In genomic region chr16:58177347-58177710, GRCh38 we compare ENCODE assay signal across 21 cellular contexts. TPM values are rescaled to one million over a fixed set of nuclear protein-coding genes. Genes with fewer than 3 reads are reported as not detected.
DNase-seq lines count a peak whose midpoint lies in the region; ATAC-seq, FAIRE-seq and TF ChIP-seq lines count a peak whose summit lies in the region.
"Had no signal": no experiment of that assay in that cellular context is flagged by ENCODE, and none has a peak within 500 bp of the region (broad histone marks: within the 10 kb centered on the region; RNA-seq: fewer than 3 reads in every experiment).

No MANE protein-coding gene starts in this region.

- H3K9me2 ChIP-seq in Loucy (replicated peaks; ENCODE audit: low read depth, low read length), result no peaks in the 10 kb centered on the region

- peak overlapping the region; percentile 42 to 43 for H3K4me3 Mint-ChIP-seq in activated T-cell treated with anti-CD3 and anti-CD28 coated beads, Interleukin-2, amount 50 U/mL, for 72 hours
- peak overlapping the region; percentile 59 for H3K4me3 Mint-ChIP-seq in activated naive CD8-positive, alpha-beta T cell treated with anti-CD3 and anti-CD28 coated beads, Interleukin-2, amount 10 ng/mL, durations not matched to agents 7 days and 5 days
- peak overlapping the region; percentile 17 for H3K4me3 Mint-ChIP-seq in stimulated activated effector memory CD8-positive, alpha-beta T cell treated with anti-CD3 and anti-CD28 coated beads, Interleukin-12 subunit alpha, Interleukin-12 subunit beta, amount 100 ng/mL, for 72 hours
- H3K4me3 Mint-ChIP-seq in type B pancreatic cell, result no peak overlapping the region
- H3K4me3 Mint-ChIP-seq: CD14-positive monocyte, HFFc6 had no signal

- DNase-seq in activated T-cell treated with anti-CD3 and anti-CD28 coated beads, Interleukin-2, amount 50 U/mL, for 72 hours, result peak; percentile 15 to 16
- DNase-seq in activated T-cell treated with anti-CD3 and anti-CD28 coated beads for 4 hours, result no peak
- DNase-seq in activated naive CD8-positive, alpha-beta T cell treated with anti-CD3 and anti-CD28 coated beads, Interleukin-2, amount 10 ng/mL, durations not matched to agents 7 days and 5 days, result no peak
- no peak for DNase-seq in stimulated activated effector memory CD8-positive, alpha-beta T cell treated with anti-CD3 and anti-CD28 coated beads, Interleukin-12 subunit alpha, Interleukin-12 subunit beta, amount 100 ng/mL, for 72 hours (ENCODE audit: low spot score in 2 of 2)
- no peak for DNase-seq in HTR-8/SVneo (ENCODE audit: insufficient read length, low spot score)
- DNase-seq in type B pancreatic cell (ENCODE audit: extremely low spot score, unreplicated experiment), result no peak
- no peak for DNase-seq in T1000 (lab: John Stamatoyannopoulos, UW)
- DNase-seq: body of pancreas, esophagus squamous epithelium, GF-D8, HFFc6, kidney glomerular epithelial cell, mammary epithelial cell, NCI-H1417 treated with DMSO at 0.1 percent for 48 hours, NCI-H510A treated with DMSO at 0.1 percent for 48 hours, ovary, thyroid gland had no signal

- peak overlapping the region; percentile 91 for H3K27ac Mint-ChIP-seq in activated T-cell treated with anti-CD3 and anti-CD28 coated beads, Interleukin-2, amount 50 U/mL, for 72 hours
- peak overlapping the region; percentile 86 for H3K27ac Mint-ChIP-seq in activated naive CD8-positive, alpha-beta T cell treated with anti-CD3 and anti-CD28 coated beads, Interleukin-2, amount 10 ng/mL, durations not matched to agents 7 days and 5 days
- H3K27ac Mint-ChIP-seq in stimulated activated effector memory CD8-positive, alpha-beta T cell treated with anti-CD3 and anti-CD28 coated beads, Interleukin-12 subunit alpha, Interleukin-12 subunit beta, amount 100 ng/mL, for 72 hours, result peak overlapping the region; percentile 86
- H3K27ac Mint-ChIP-seq in type B pancreatic cell, result no peak overlapping the region
- H3K27ac Mint-ChIP-seq: HFFc6 had no signal

- TF ChIP-seq CTCF in Loucy (conservative IDR thresholded peaks at IDR 0.05; ENCODE audit: low read length) (no peak), type B pancreatic cell (conservative IDR thresholded peaks at IDR 0.05) (no peak)

- H3K79me2 ChIP-seq in Loucy (ENCODE audit: insufficient read depth, low read length), result peaks cover 29% of the 10 kb centered on the region; the same call in 1 of the 2 replicates

- H3F3A ChIP-seq in Loucy (ENCODE audit: low read depth), result 0 out of 2 replicates have a peak, but pooled peaks cover 3% of the 10 kb centered on the region

- H4K20me1 ChIP-seq in Loucy (ENCODE audit: insufficient read depth, low read length, poor library complexity, severe bottlenecking), result peaks cover 10% of the 10 kb centered on the region

- no peaks in the 10 kb centered on the region for H3K9me3 Mint-ChIP-seq in activated T-cell treated with anti-CD3 and anti-CD28 coated beads, Interleukin-2, amount 50 U/mL, for 72 hours
- no peaks in the 10 kb centered on the region for H3K9me3 Mint-ChIP-seq in activated naive CD8-positive, alpha-beta T cell treated with anti-CD3 and anti-CD28 coated beads, Interleukin-2, amount 10 ng/mL, durations not matched to agents 7 days and 5 days
- H3K9me3 Mint-ChIP-seq in stimulated activated effector memory CD8-positive, alpha-beta T cell treated with anti-CD3 and anti-CD28 coated beads, Interleukin-12 subunit alpha, Interleukin-12 subunit beta, amount 100 ng/mL, for 72 hours, result no peaks in the 10 kb centered on the region
- no peaks in the 10 kb centered on the region for H3K9me3 Mint-ChIP-seq in type B pancreatic cell
- H3K9me3 Mint-ChIP-seq: HFFc6 had no signal

- H3K4me2 ChIP-seq in Loucy (ENCODE audit: low read depth, low read length, poor library complexity, severe bottlenecking), result peak overlapping the region; percentile 55

- ATAC-seq in activated T-cell treated with anti-CD3 and anti-CD28 coated beads, Interleukin-2, amount 50 U/mL, for 72 hours (replicated peaks in 1 of 2), result peak; percentile 67 to 77
- peak; percentile 59 for ATAC-seq in activated naive CD8-positive, alpha-beta T cell treated with anti-CD3 and anti-CD28 coated beads, Interleukin-2, amount 10 ng/mL, durations not matched to agents 7 days and 5 days (ENCODE audit: low read depth)
- peak; percentile 88 for ATAC-seq in stimulated activated effector memory CD8-positive, alpha-beta T cell treated with anti-CD3 and anti-CD28 coated beads, Interleukin-12 subunit alpha, Interleukin-12 subunit beta, amount 100 ng/mL, for 72 hours
- ATAC-seq: body of pancreas, sciatic nerve, SK-N-SH treated with all-trans-retinoic acid at 6 μM for 48 hours had no signal

- no peaks in the 10 kb centered on the region for H3K27me3 ChIP-seq in Loucy (ENCODE audit: insufficient read depth, low read length, poor library complexity, severe bottlenecking)
- H3K27me3 ChIP-seq: body of pancreas, esophagus squamous epithelium, ovary, thyroid gland had no signal

- H3K9ac ChIP-seq in Loucy (ENCODE audit: low read depth, low read length, poor library complexity, severe bottlenecking), result no peak overlapping the region

- no peaks in the 10 kb centered on the region for H3K27me3 Mint-ChIP-seq in activated T-cell treated with anti-CD3 and anti-CD28 coated beads, Interleukin-2, amount 50 U/mL, for 72 hours (ENCODE audit: low read depth)
- no peaks in the 10 kb centered on the region for H3K27me3 Mint-ChIP-seq in activated naive CD8-positive, alpha-beta T cell treated with anti-CD3 and anti-CD28 coated beads, Interleukin-2, amount 10 ng/mL, durations not matched to agents 7 days and 5 days
- no peaks in the 10 kb centered on the region for H3K27me3 Mint-ChIP-seq in type B pancreatic cell

- H3K9me3 ChIP-seq in Loucy (ENCODE audit: insufficient read depth, low read depth, low read length), result no peaks in the 10 kb centered on the region; the same call in 1 of the 2 replicates
- H3K9me3 ChIP-seq: body of pancreas, esophagus squamous epithelium, ovary, thyroid gland had no signal

- peaks cover 50% of the 10 kb centered on the region for H3K4me1 Mint-ChIP-seq in activated T-cell treated with anti-CD3 and anti-CD28 coated beads, Interleukin-2, amount 50 U/mL, for 72 hours (ENCODE audit: low read depth)
- H3K4me1 Mint-ChIP-seq in activated naive CD8-positive, alpha-beta T cell treated with anti-CD3 and anti-CD28 coated beads, Interleukin-2, amount 10 ng/mL, durations not matched to agents 7 days and 5 days, result peaks cover 23% of the 10 kb centered on the region
- peaks cover 23% of the 10 kb centered on the region for H3K4me1 Mint-ChIP-seq in stimulated activated effector memory CD8-positive, alpha-beta T cell treated with anti-CD3 and anti-CD28 coated beads, Interleukin-12 subunit alpha, Interleukin-12 subunit beta, amount 100 ng/mL, for 72 hours
- H3K4me1 Mint-ChIP-seq in type B pancreatic cell (ENCODE audit: unreplicated experiment), result no peaks in the 10 kb centered on the region
- H3K4me1 Mint-ChIP-seq: CD14-positive monocyte had no signal

- POLR2A ChIA-PET in activated naive CD8-positive, alpha-beta T cell treated with anti-CD3 and anti-CD28 coated beads, Interleukin-2, amount 10 ng/mL, durations not matched to agents 7 days and 5 days (lab: Charles Lee), result interaction anchor here (1.3 to 1.9 kb wide), 4 partner anchors 12 to 82 kb away, joined by 3 to 7 read pairs (median 4); partner anchors contain the start of gene CFAP20

- peaks cover 14 to 47% of the 10 kb centered on the region in 2 donors for H3K36me3 Mint-ChIP-seq in activated T-cell treated with anti-CD3 and anti-CD28 coated beads, Interleukin-2, amount 50 U/mL, for 72 hours (ENCODE audit: insufficient read depth in 2 of 2)
- peaks cover 47% of the 10 kb centered on the region for H3K36me3 Mint-ChIP-seq in activated naive CD8-positive, alpha-beta T cell treated with anti-CD3 and anti-CD28 coated beads, Interleukin-2, amount 10 ng/mL, durations not matched to agents 7 days and 5 days
- H3K36me3 Mint-ChIP-seq in stimulated activated effector memory CD8-positive, alpha-beta T cell treated with anti-CD3 and anti-CD28 coated beads, Interleukin-12 subunit alpha, Interleukin-12 subunit beta, amount 100 ng/mL, for 72 hours, result peaks cover 85% of the 10 kb centered on the region
- peaks cover 43% of the 10 kb centered on the region for H3K36me3 Mint-ChIP-seq in type B pancreatic cell

- H3K4me1 ChIP-seq in Loucy (ENCODE audit: insufficient read depth, low read length, poor library complexity, severe bottlenecking), result peaks cover 19% of the 10 kb centered on the region
- H3K4me1 ChIP-seq: body of pancreas, esophagus squamous epithelium, thyroid gland had no signal

- no peak overlapping the region for H2AFZ ChIP-seq in Loucy (ENCODE audit: low read length)

- peaks cover 60% of the 10 kb centered on the region for H3K36me3 ChIP-seq in Loucy (ENCODE audit: insufficient read depth, low read length)
- H3K36me3 ChIP-seq: ovary had no signal

- peak overlapping the region; percentile 39 for H3K4me3 ChIP-seq in Loucy (ENCODE audit: low read length, poor library complexity, severe bottlenecking)
- H3K4me3 ChIP-seq: body of pancreas, esophagus squamous epithelium, ovary, thyroid gland had no signal

- FAIRE-seq in HTR-8/SVneo (lab: Jason Lieb, UNC), result no peak

RNA-seq across cellular contexts. Expression of gene CSNK2A2, which starts 20.6 kb away (rescaled TPM):
- 100 to 1,000 TPM; 121 to 133 TPM for total RNA-seq in activated T-cell treated with anti-CD3 and anti-CD28 coated beads, Interleukin-2, amount 50 U/mL, for 72 hours
- total RNA-seq in activated naive CD8-positive, alpha-beta T cell treated with anti-CD3 and anti-CD28 coated beads, Interleukin-2, amount 10 ng/mL, durations not matched to agents 7 days and 5 days, result 10 to 100 TPM; 64.2 to 67.7 TPM
- total RNA-seq in type B pancreatic cell (ENCODE audit: low replicate concordance), result 67.1 and 79.4 TPM in 2 replicates

RNA-seq across cellular contexts. Expression of gene CFAP20, which starts 48.1 kb away (rescaled TPM):
- total RNA-seq in activated T-cell treated with anti-CD3 and anti-CD28 coated beads, Interleukin-2, amount 50 U/mL, for 72 hours, result 10 to 100 TPM; 37.6 to 42.4 TPM
- total RNA-seq in activated naive CD8-positive, alpha-beta T cell treated with anti-CD3 and anti-CD28 coated beads, Interleukin-2, amount 10 ng/mL, durations not matched to agents 7 days and 5 days, result 10 to 100 TPM; 38.5 to 40.6 TPM
- total RNA-seq in type B pancreatic cell (ENCODE audit: low replicate concordance), result 37.2 and 41.7 TPM in 2 replicates

Comparison
In these comparisons a context has a peak if more than half of its experiments do, and no peak if none do; other contexts are left out.
1. DNase-seq: peak in activated T-cell treated with anti-CD3 and anti-CD28 coated beads, Interleukin-2, amount 50 U/mL, for 72 hours (2 of 2); none in activated T-cell treated with anti-CD3 and anti-CD28 coated beads for 4 hours (single experiment), activated naive CD8-positive, alpha-beta T cell treated with anti-CD3 and anti-CD28 coated beads, Interleukin-2, amount 10 ng/mL, durations not matched to agents 7 days and 5 days (single experiment), stimulated activated effector memory CD8-positive, alpha-beta T cell treated with anti-CD3 and anti-CD28 coated beads, Interleukin-12 subunit alpha, Interleukin-12 subunit beta, amount 100 ng/mL, for 72 hours (0 of 2), HTR-8/SVneo (single experiment), type B pancreatic cell (single experiment) and T1000 (single experiment).
2. Peak in every context shown above with its lines, with median percentiles within 50 percentile points of each other: ATAC-seq.